ENCODE assay signal across 8 cellular contexts in the genomic region with DNA sequence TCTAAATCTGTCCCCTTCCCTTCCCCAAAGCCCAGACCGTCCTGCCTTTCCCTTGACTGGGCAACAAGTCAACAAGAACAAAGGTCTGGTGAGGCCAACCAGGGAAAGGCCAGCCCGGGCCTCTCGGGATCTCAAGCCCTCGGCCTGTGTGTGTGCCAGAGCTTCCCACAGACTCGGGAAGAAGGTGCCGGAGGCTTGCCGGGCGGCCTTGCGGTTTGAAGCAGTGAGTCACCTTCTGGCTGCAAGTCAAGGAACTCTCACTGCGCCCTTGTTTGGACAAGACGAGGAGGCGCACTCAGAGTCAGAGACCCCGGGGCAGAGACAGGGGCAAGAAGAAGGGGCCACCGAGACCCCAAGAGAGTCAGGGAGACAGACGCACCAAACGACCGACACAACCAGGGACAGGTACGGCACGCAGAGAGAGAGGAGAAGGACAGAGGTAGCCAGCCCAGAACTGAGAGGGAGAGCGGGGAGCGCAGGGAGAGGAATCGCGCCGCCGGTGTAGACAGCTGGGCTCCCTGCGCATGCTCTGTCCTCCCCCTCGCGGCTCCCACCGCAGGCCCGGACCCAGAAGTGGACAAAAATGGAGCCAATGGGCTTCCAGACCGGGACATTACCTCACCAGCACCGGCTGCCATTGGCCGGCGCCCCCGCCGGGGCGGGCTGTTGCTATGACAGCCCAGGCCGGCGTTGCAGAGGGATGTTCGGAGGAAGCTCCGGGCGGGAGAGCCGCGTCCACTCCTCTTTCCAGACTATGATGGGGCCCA.
DNase-seq lines count a peak whose midpoint lies in the region; ATAC-seq, FAIRE-seq and TF ChIP-seq lines count a peak whose summit lies in the region.

No MANE protein-coding gene starts in this region.

- H3K27me3 ChIP-seq in BJ (ENCODE audit: control insufficient read depth, insufficient read depth, low read length) = peaks cover under 1% of the 10 kb centered on the region
- no peaks in the 10 kb centered on the region for H3K27me3 ChIP-seq in dorsolateral prefrontal cortex
- peaks cover 0 to 22% of the 10 kb centered on the region in 2 experiments; a peak in 3 of 5 replicates for H3K27me3 ChIP-seq in HepG2 (ENCODE audit: control insufficient read depth in 1 of 2, insufficient read depth in 2 of 2, low read length in 2 of 2)

- no peaks in the 10 kb centered on the region for H3K79me2 ChIP-seq in HepG2 (ENCODE audit: insufficient read depth, low read length)

- H3K4me3 Mint-ChIP-seq in activated CD4-positive, alpha-beta memory T cell treated with anti-CD3 and anti-CD28 coated beads for 36 hours = peak overlapping the region; percentile 58

- TSS peak; percentile 63 for BruUV-seq in HepG2 (replicated peaks; lab: Mats Ljungman, UMichigan)

- peak; percentile 56 for FAIRE-seq in HepG2 (lab: Jason Lieb, UNC)

- DNase-seq in BJ (ENCODE audit: low read depth) (peak; percentile 96), HK-2 (ENCODE audit: unreplicated experiment) (peak; percentile 96), NCI-H82 (lab: John Stamatoyannopoulos, UW) (peak; percentile 98), dorsolateral prefrontal cortex (peak; percentile 96 to 99 (median 98)), HepG2 (ENCODE audit: low spot score) (peak; percentile 84)
- DNase-seq in activated CD4-positive, alpha-beta memory T cell treated with anti-CD3 and anti-CD28 coated beads for 36 hours = peak; percentile 72
- DNase-seq in stimulated activated CD4-positive, alpha-beta T cell treated with anti-CD3 and anti-CD28 coated beads, Interleukin-2, amount 100 ng/mL, for 48 hours = peak; percentile 44 to 52

- peak overlapping the region; percentile 83 for H3K4me2 ChIP-seq in HepG2 (ENCODE audit: low read depth, low read length)

- peaks cover 24% of the 10 kb centered on the region for H3K4me1 ChIP-seq in HepG2 (ENCODE audit: insufficient read depth, low read length)

- WGBS in HepG2 (ENCODE audit: low lambda C conversion rate) = 1% methylated on average over 34 of the region's 44 CpGs

- peak overlapping the region; percentile 45; the same call in 1 of the 2 replicates for H3K9ac ChIP-seq in HepG2 (ENCODE audit: insufficient read depth, low read depth, low read length)

- in situ Hi-C loops in HepG2 (cut with HindIII; ENCODE audit: extremely low pct_ligation_motif_present, low pct_unique_long_range_greater_than_20kb) = no loop called here

- ATAC-seq in GM19455 (IDR thresholded peaks at IDR 0.05; ENCODE audit: unreplicated experiment) (peak; percentile 92), HepG2 (peak; percentile 97)

- H4K20me1 ChIP-seq in HepG2 (ENCODE audit: insufficient read depth, low read length) = no peaks in the 10 kb centered on the region

- no peaks in the 10 kb centered on the region for H3K36me3 Mint-ChIP-seq in activated CD4-positive, alpha-beta memory T cell treated with anti-CD3 and anti-CD28 coated beads for 36 hours

- no peaks in the 10 kb centered on the region for H3K36me3 ChIP-seq in BJ (ENCODE audit: control insufficient read depth, insufficient read depth, low read length)
- no peaks in the 10 kb centered on the region for H3K36me3 ChIP-seq in HepG2 (replicated peaks in 1 of 2; ENCODE audit: control insufficient read depth in 1 of 2, insufficient read depth in 2 of 2, low read length in 2 of 2)

- CTCF ChIA-PET in BJ (lab: Yijun Ruan, JAX) = interaction anchor here (1.9 to 2.3 kb wide), 2 partner anchors 22 to 87 kb away, joined by 7 to 13 read pairs; no protein-coding TSS in a partner anchor
- CTCF ChIA-PET in activated CD4-positive, alpha-beta memory T cell treated with anti-CD3 and anti-CD28 coated beads for 36 hours (lab: Charles Lee) = interaction anchor here (0.6 to 3.6 kb wide), 3 partner anchors 21 to 106 kb away, joined by 3 to 25 read pairs (median 3); no protein-coding TSS in a partner anchor
- CTCF ChIA-PET in HepG2 (lab: Yijun Ruan, JAX; ENCODE audit: low intra/inter-chr PET ratio, low total read pairs) = no interaction called here

- intact Hi-C loops in activated CD4-positive, alpha-beta memory T cell treated with anti-CD3 and anti-CD28 coated beads for 36 hours (cut with micrococcal nuclease) = no loop called here
- intact Hi-C loops in dorsolateral prefrontal cortex (cut with DNase I) (no loop called here), HepG2 (cut with micrococcal nuclease; ENCODE audit: unreplicated experiment) (no loop called here)

- H3K27me3 Mint-ChIP-seq in activated CD4-positive, alpha-beta memory T cell treated with anti-CD3 and anti-CD28 coated beads for 36 hours = peaks cover 51% of the 10 kb centered on the region

- peaks cover 17% of the 10 kb centered on the region for H3K4me1 Mint-ChIP-seq in activated CD4-positive, alpha-beta memory T cell treated with anti-CD3 and anti-CD28 coated beads for 36 hours (ENCODE audit: low read depth)

- TF ChIP-seq RAD21 in HepG2 (CRISPR knock-in tag; IDR thresholded peaks at IDR 0.05) = no peak

- TF ChIP-seq EP300 in HepG2 (IDR thresholded peaks at IDR 0.05; ENCODE audit: low read depth in 2 of 2, low read length in 2 of 2) (no peak), HepG2 (CRISPR knock-in tag; IDR thresholded peaks at IDR 0.05; ENCODE audit: borderline replicate concordance) (no peak)

- no peak overlapping the region for H3K27ac Mint-ChIP-seq in activated CD4-positive, alpha-beta memory T cell treated with anti-CD3 and anti-CD28 coated beads for 36 hours

- POLR2A ChIA-PET in BJ (lab: Charles Lee) = interaction anchor here (1.0 kb wide), 1 partner anchor 15 kb away, joined by 6 read pairs; no protein-coding TSS in a partner anchor
- POLR2A ChIA-PET in activated CD4-positive, alpha-beta memory T cell treated with anti-CD3 and anti-CD28 coated beads for 36 hours (lab: Charles Lee) = no interaction called here
- POLR2A ChIA-PET in HepG2 (lab: Yijun Ruan, JAX) = interaction anchor here (0.8 to 1.1 kb wide), 3 partner anchors 8 to 47 kb away, joined by 3 read pairs; no protein-coding TSS in a partner anchor

- no peak for TF ChIP-seq POLR2A in HepG2 (IDR thresholded peaks at IDR 0.05; ENCODE audit: insufficient read depth in 1 of 2, low read depth in 2 of 2, low read length in 2 of 2)

- no peaks in the 10 kb centered on the region for H3K9me3 ChIP-seq in HepG2 (ENCODE audit: low read length)

- H3K4me3 ChIP-seq in BJ (ENCODE audit: low read depth, low read length) (peak overlapping the region; percentile 46), dorsolateral prefrontal cortex (peak overlapping the region; percentile 27 to 74 (median 57)), HepG2 (replicated peaks in 1 of 3; ENCODE audit: insufficient read depth in 1 of 3, low read depth in 2 of 3, low read length in 3 of 3) (peak overlapping the region; percentile 35 to 69 (median 55); a peak in 5 of 6 replicates)

- no peak overlapping the region for H2AFZ ChIP-seq in HepG2 (ENCODE audit: low read length)

- peak overlapping the region; percentile 52 to 99 (median 95) for H3K27ac ChIP-seq in dorsolateral prefrontal cortex
- H3K27ac ChIP-seq in HepG2 (ENCODE audit: extremely low read length, insufficient read depth, low read length) = no peak overlapping the region

- TF ChIP-seq CTCF in BJ (IDR thresholded peaks at IDR 0.05; ENCODE audit: insufficient read depth, low read depth, low read length) (0 out of 2 replicates have a peak, but pooled peaks have one; percentile 9), dorsolateral prefrontal cortex (IDR thresholded peaks at IDR 0.05 in 54 of 56, conservative IDR thresholded peaks at IDR 0.05 in 2 of 56; ENCODE audit: low read depth in 1 of 56, partially characterized antibody in 56 of 56) (peak in 37 of 56 donors; percentile 6 to 63 (median 27)), HepG2 (CRISPR knock-in tag; IDR thresholded peaks at IDR 0.05) (no peak)

- no peaks in the 10 kb centered on the region for H3K9me3 Mint-ChIP-seq in activated CD4-positive, alpha-beta memory T cell treated with anti-CD3 and anti-CD28 coated beads for 36 hours

TF ChIP-seq in HepG2, 621 proteins besides CTCF, POLR2A, EP300 and RAD21 (continues in another document):
- TF ChIP-seq GATAD1 (CRISPR knock-in tag; IDR thresholded peaks at IDR 0.05) = peak; percentile 42; the same call in 1 of the 2 replicates
- peak; percentile 69 for TF ChIP-seq HNRNPLL (IDR thresholded peaks at IDR 0.05; ENCODE audit: low read depth, low read length, poor library complexity, severe bottlenecking)
- no peak for TF ChIP-seq CBX5 (CRISPR knock-in tag; IDR thresholded peaks at IDR 0.05; ENCODE audit: borderline replicate concordance)
- TF ChIP-seq NFE2 (CRISPR knock-in tag; IDR thresholded peaks at IDR 0.05) = no peak
- TF ChIP-seq PRMT3 (CRISPR knock-in tag; IDR thresholded peaks at IDR 0.05; ENCODE audit: borderline replicate concordance, low read depth) = no peak
- TF ChIP-seq NFE2L1 (CRISPR knock-in tag; IDR thresholded peaks at IDR 0.05; ENCODE audit: borderline replicate concordance) = no peak
- no peak for TF ChIP-seq RELA (CRISPR knock-in tag; IDR thresholded peaks at IDR 0.05)
- TF ChIP-seq CHCHD3 (CRISPR knock-in tag; IDR thresholded peaks at IDR 0.05) = no peak
- TF ChIP-seq RFXANK (CRISPR knock-in tag; IDR thresholded peaks at IDR 0.05) = peak; percentile 98
- TF ChIP-seq, protein P1, sequence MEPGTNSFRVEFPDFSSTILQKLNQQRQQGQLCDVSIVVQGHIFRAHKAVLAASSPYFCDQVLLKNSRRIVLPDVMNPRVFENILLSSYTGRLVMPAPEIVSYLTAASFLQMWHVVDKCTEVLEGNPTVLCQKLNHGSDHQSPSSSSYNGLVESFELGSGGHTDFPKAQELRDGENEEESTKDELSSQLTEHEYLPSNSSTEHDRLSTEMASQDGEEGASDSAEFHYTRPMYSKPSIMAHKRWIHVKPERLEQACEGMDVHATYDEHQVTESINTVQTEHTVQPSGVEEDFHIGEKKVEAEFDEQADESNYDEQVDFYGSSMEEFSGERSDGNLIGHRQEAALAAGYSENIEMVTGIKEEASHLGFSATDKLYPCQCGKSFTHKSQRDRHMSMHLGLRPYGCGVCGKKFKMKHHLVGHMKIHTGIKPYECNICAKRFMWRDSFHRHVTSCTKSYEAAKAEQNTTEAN (CRISPR knock-in tag; conservative IDR thresholded peaks at IDR 0.05) = no peak
- TF ChIP-seq NFRKB (IDR thresholded peaks at IDR 0.05) = no peak
- no peak for TF ChIP-seq ZNF607 (CRISPR knock-in tag; IDR thresholded peaks at IDR 0.05; ENCODE audit: borderline replicate concordance)
- TF ChIP-seq ZNF160 (CRISPR knock-in tag; IDR thresholded peaks at IDR 0.05) = no peak
- TF ChIP-seq, protein P2, sequence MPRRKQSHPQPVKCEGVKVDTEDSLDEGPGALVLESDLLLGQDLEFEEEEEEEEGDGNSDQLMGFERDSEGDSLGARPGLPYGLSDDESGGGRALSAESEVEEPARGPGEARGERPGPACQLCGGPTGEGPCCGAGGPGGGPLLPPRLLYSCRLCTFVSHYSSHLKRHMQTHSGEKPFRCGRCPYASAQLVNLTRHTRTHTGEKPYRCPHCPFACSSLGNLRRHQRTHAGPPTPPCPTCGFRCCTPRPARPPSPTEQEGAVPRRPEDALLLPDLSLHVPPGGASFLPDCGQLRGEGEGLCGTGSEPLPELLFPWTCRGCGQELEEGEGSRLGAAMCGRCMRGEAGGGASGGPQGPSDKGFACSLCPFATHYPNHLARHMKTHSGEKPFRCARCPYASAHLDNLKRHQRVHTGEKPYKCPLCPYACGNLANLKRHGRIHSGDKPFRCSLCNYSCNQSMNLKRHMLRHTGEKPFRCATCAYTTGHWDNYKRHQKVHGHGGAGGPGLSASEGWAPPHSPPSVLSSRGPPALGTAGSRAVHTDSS (CRISPR knock-in tag; conservative IDR thresholded peaks at IDR 0.05) = no peak

Comparison
In these comparisons a context has a peak if more than half of its experiments do, and no peak if none do; other contexts are left out.
1. DNase-seq: peak in every context shown above with its lines; median percentile 98 in NCI-H82; 98 in dorsolateral prefrontal cortex; 96 in BJ; 96 in HK-2; 84 in HepG2; 72 in activated CD4-positive, alpha-beta memory T cell treated with anti-CD3 and anti-CD28 coated beads for 36 hours; 48 in stimulated activated CD4-positive, alpha-beta T cell treated with anti-CD3 and anti-CD28 coated beads, Interleukin-2, amount 100 ng/mL, for 48 hours.